10 cellular contexts compared by ENCODE assay signal in the genomic region with DNA sequence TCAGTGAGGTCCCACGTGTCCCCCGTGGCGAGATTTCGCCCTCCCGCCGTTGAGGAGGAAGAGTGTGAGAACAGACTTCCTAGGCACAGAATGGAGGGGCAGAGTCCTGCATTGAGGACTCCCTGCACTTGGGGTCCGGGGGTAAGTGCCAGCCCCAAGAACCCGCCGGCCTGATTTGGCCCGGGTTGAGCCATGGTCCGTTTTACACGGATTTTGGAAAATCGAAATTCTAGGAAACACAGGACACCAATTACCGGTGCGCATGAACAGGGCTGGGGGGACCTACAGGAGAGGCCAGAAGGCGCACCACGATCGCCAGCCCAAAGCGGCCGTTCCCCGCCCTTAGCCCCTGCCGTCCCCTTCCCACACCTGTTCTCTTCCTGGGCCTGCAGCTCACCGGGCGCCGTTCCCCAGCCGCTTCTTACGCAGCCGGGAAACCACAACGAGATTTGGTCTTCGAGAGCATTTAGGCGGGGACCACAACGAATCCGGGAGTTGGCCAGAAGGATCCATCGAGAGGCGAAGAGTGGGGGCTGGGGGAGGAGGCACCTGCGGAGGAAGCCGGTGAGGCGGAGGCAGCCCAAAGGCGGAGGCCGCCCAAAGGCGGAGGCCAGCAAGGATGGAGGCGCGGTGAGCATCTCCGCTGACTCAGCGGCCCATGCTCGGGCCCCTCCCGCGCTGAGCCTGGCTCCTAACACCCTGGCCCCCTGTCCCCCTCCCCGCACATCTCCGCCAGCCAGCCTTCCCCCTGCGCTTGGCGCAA. TPM values are rescaled to one million over a fixed set of nuclear protein-coding genes. Genes with fewer than 3 reads are reported as not detected.
DNase-seq lines count a peak whose midpoint lies in the region; ATAC-seq and TF ChIP-seq lines count a peak whose summit lies in the region.
"Had no signal": no experiment of that assay in that cellular context is flagged by ENCODE, and none has a peak within 500 bp of the region (broad histone marks: within the 10 kb centered on the region; RNA-seq: fewer than 3 reads in every experiment).

No MANE protein-coding gene starts in this region.

- H3K36me3 Mint-ChIP-seq in T-helper 2 cell treated with Interferon-gamma antibody and Interleukin-4, amounts not matched to agents 5 μg/mL and 100 μg/mL, for 36 hours (ENCODE audit: low read depth): peaks cover 8% of the 10 kb centered on the region

- TF ChIP-seq CTCF in 22Rv1 (IDR thresholded peaks at IDR 0.05): no peak
- no peak for TF ChIP-seq CTCF in GM10266 (IDR thresholded peaks at IDR 0.05; ENCODE audit: control insufficient read depth, insufficient read depth, low read depth, missing control alignments)

- no peaks in the 10 kb centered on the region for H3K9me3 Mint-ChIP-seq in T-helper 2 cell treated with Interferon-gamma antibody and Interleukin-4, amounts not matched to agents 5 μg/mL and 100 μg/mL, for 36 hours
- H3K9me3 Mint-ChIP-seq: dendritic cell treated with granulocyte-macrophage colony-stimulating factor and Interleukin-4, amounts not matched to agents 40 ng/mL and 50 ng/mL, for 4 days had no signal

- H3K4me1 Mint-ChIP-seq in T-helper 2 cell treated with Interferon-gamma antibody and Interleukin-4, amounts not matched to agents 5 μg/mL and 100 μg/mL, for 36 hours (ENCODE audit: low read depth): peaks cover 28% of the 10 kb centered on the region

- peak; percentile 46 for DNase-seq in GM10266 (ENCODE audit: extremely low spot score)
- no peak for DNase-seq in T-helper 2 cell treated with Interferon-gamma antibody and Interleukin-4, amounts not matched to agents 5 μg/mL and 100 μg/mL, for 36 hours (ENCODE audit: low spot score)
- DNase-seq in iPS-NIHi11 (ENCODE audit: low spot score): peak; percentile 32
- DNase-seq in globus pallidus (ENCODE audit: low spot score): no peak
- DNase-seq in D341Med (ENCODE audit: low spot score): no peak
- no peak for DNase-seq in HT-29 (ENCODE audit: low spot score)
- DNase-seq in left cardiac atrium: no peak

- intact Hi-C loops in left cardiac atrium (cut with DNase I): no loop called here

- H3K27ac ChIP-seq in 22Rv1: peak overlapping the region; percentile 44

- ATAC-seq in left cardiac atrium: no peak

- H3K27me3 Mint-ChIP-seq in T-helper 2 cell treated with Interferon-gamma antibody and Interleukin-4, amounts not matched to agents 5 μg/mL and 100 μg/mL, for 36 hours (ENCODE audit: low read depth): peaks cover 69% of the 10 kb centered on the region

- H3K4me3 Mint-ChIP-seq in T-helper 2 cell treated with Interferon-gamma antibody and Interleukin-4, amounts not matched to agents 5 μg/mL and 100 μg/mL, for 36 hours: peak overlapping the region; percentile 55
- H3K4me3 Mint-ChIP-seq: dendritic cell treated with granulocyte-macrophage colony-stimulating factor and Interleukin-4, amounts not matched to agents 40 ng/mL and 50 ng/mL, for 4 days had no signal

- H3K27ac Mint-ChIP-seq in T-helper 2 cell treated with Interferon-gamma antibody and Interleukin-4, amounts not matched to agents 5 μg/mL and 100 μg/mL, for 36 hours: no peak overlapping the region
- H3K27ac Mint-ChIP-seq: dendritic cell treated with granulocyte-macrophage colony-stimulating factor and Interleukin-4, amounts not matched to agents 40 ng/mL and 50 ng/mL, for 4 days had no signal

RNA-seq across cellular contexts. Expression of a gene that starts 0.5 kb away (rescaled TPM):
- 0.08 TPM in 1 of 2 replicates, not detected in the other for total RNA-seq in HT-29 (2014; rRNA removed; shearing (Covaris generic))
- total RNA-seq in left cardiac atrium: not detected
- total RNA-seq: liver had no signal

RNA-seq across cellular contexts. Expression of a gene that starts 6.3 kb away (rescaled TPM):
- 17.2 and 20.1 TPM in 2 replicates for total RNA-seq in HT-29 (2014; rRNA removed; shearing (Covaris generic))
- 10 to 100 TPM; 18.3 to 24.0 TPM for total RNA-seq in left cardiac atrium

RNA-seq across cellular contexts. Expression of a gene that starts 12.2 kb away (rescaled TPM):
- 0.47 and 1.3 TPM in 2 replicates for total RNA-seq in HT-29 (2014; rRNA removed; shearing (Covaris generic))
- not detected for total RNA-seq in left cardiac atrium

RNA-seq across cellular contexts. Expression of a gene that starts 14.4 kb away (rescaled TPM):
- 4.8 and 5.0 TPM in 2 replicates for total RNA-seq in HT-29 (2014; rRNA removed; shearing (Covaris generic))
- 1 to 10 TPM in 1 of 2 donors, under 1 TPM in 1; 0.60 to 1.0 TPM for total RNA-seq in left cardiac atrium

RNA-seq across cellular contexts. Expression of a gene that starts 15.7 kb away (rescaled TPM):
- 222 and 224 TPM in 2 replicates for total RNA-seq in HT-29 (2014; rRNA removed; shearing (Covaris generic))
- total RNA-seq in left cardiac atrium: 10 to 100 TPM; 62.2 to 78.3 TPM

Comparison
In these comparisons a context has a peak if more than half of its experiments do, and no peak if none do; other contexts are left out.
1. DNase-seq: peak in GM10266 (single experiment) and iPS-NIHi11 (single experiment); none in T-helper 2 cell treated with Interferon-gamma antibody and Interleukin-4, amounts not matched to agents 5 μg/mL and 100 μg/mL, for 36 hours (single experiment), globus pallidus (single experiment), D341Med (single experiment), HT-29 (single experiment) and left cardiac atrium (single experiment).